1 cellular context compared by ENCODE assay signal in genomic region chr5:82387819-82388166, GRCh38.
TF ChIP-seq lines count a peak whose summit lies in the region.

No MANE protein-coding gene starts in this region.

TF ChIP-seq in SK-N-SH treated with all-trans-retinoic acid at 6 μM for 48 hours, 23 proteins besides CTCF, POLR2A, EP300 and RAD21 (continued from another document):
- TF ChIP-seq POU6F1 (CRISPR knock-in tag; IDR thresholded peaks at IDR 0.05; ENCODE audit: borderline replicate concordance, low read depth): no peak
- TF ChIP-seq PPARA (CRISPR knock-in tag; IDR thresholded peaks at IDR 0.05; ENCODE audit: borderline replicate concordance): no peak
- TF ChIP-seq TCF4 (CRISPR knock-in tag; IDR thresholded peaks at IDR 0.05; ENCODE audit: borderline replicate concordance): no peak
- TF ChIP-seq CSDC2 (CRISPR knock-in tag; IDR thresholded peaks at IDR 0.05): no peak
- TF ChIP-seq ARNTL (CRISPR knock-in tag; IDR thresholded peaks at IDR 0.05; ENCODE audit: borderline replicate concordance, low read depth): no peak
- TF ChIP-seq ZFP30 (CRISPR knock-in tag; IDR thresholded peaks at IDR 0.05): no peak
- no peak for TF ChIP-seq ISL1 (CRISPR knock-in tag; IDR thresholded peaks at IDR 0.05)
- no peak for TF ChIP-seq PATZ1 (CRISPR knock-in tag; IDR thresholded peaks at IDR 0.05; ENCODE audit: borderline replicate concordance)
